27 cellular contexts compared by ENCODE assay signal in the genomic region with DNA sequence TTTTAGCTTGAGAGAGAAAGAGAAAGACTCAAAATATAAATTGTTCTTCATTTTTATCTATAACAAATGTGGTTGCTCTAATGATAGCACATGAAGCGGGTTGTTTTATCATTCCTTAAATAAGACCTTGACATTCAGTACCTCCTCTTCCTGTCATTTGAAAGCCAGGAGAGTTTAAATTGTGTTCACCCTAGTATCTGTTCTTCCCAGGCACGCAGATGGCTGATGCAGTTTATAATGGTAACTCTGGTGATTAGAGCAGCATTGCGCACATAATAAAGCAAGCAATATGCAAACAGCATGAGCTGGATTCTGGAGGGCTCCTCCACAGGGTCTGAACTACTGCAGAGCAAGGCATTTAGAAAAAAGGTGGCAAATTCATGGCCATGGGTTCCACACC.
"Had no signal": no experiment of that assay in that cellular context is flagged by ENCODE, and none has a peak within 500 bp of the region (broad histone marks: within the 10 kb centered on the region; RNA-seq: fewer than 3 reads in every experiment).

No MANE protein-coding gene starts in this region.

- H3K4me3 ChIP-seq: ascending aorta, cardiac muscle cell, SJSA1 had no signal

- ATAC-seq: activated CD8-positive, alpha-beta T cell treated with anti-CD3 and anti-CD28 coated beads for 36 hours; activated T-cell treated with anti-CD3 and anti-CD28 coated beads, Interleukin-2, amount 50 U/mL, for 72 hours; activated T-helper 17 cell treated with anti-CD3 and anti-CD28 coated beads, Interleukin-2, amount 50 U/mL, for 72 hours; Panc1 had no signal

- DNase-seq: activated CD4-positive, alpha-beta T cell treated with anti-CD3 and anti-CD28 coated beads, Interleukin-2, amount 10 ng/mL, durations not matched to agents 24 days and 14 days; activated CD4-positive, alpha-beta T cell treated with anti-CD3 and anti-CD28 coated beads, Interleukin-2, amount 50 U/mL, for 4 hours; activated CD8-positive, alpha-beta T cell treated with anti-CD3 and anti-CD28 coated beads for 36 hours; activated effector memory CD4-positive, alpha-beta T cell treated with anti-CD3 and anti-CD28 coated beads, Interleukin-2, amount 50 U/mL, for 16 hours; activated naive CD4-positive, alpha-beta T cell; activated naive CD4-positive, alpha-beta T cell treated with anti-CD3 and anti-CD28 coated beads, Interleukin-2, amount 50 U/mL, for 16 hours; activated naive CD8-positive, alpha-beta T cell treated with anti-CD3 and anti-CD28 coated beads for 36 hours; activated T-cell treated with anti-CD3 and anti-CD28 coated beads, Interleukin-2, amount 50 U/mL, for 1 hour; activated T-cell treated with anti-CD3 and anti-CD28 coated beads, Interleukin-2, amount 50 U/mL, for 72 hours; amniotic stem cell; NCI-H1092 treated with DMSO at 0.1 percent for 48 hours; NCI-H1417; NCI-H146; NCI-H187; NCI-H2029 treated with DMSO at 0.1 percent for 48 hours; NCI-H226; NCI-H446 treated with DMSO at 0.1 percent for 48 hours; NCI-H524; NCI-H82; RPMI8226; SHP77 treated with DMSO at 0.1 percent for 48 hours; SK-N-SH had no signal

- H3K27ac ChIP-seq: ascending aorta, cardiac muscle cell, SJSA1 had no signal

- H3K36me3 ChIP-seq: ascending aorta, cardiac muscle cell, SJSA1 had no signal

- H3K9me3 ChIP-seq: ascending aorta, SJSA1, SK-N-SH had no signal

- H3K27me3 ChIP-seq: ascending aorta, cardiac muscle cell, SJSA1 had no signal

- H3K4me1 ChIP-seq: ascending aorta had no signal
